Comparison of ENCODE assay signal across 15 cellular contexts in the genomic region with DNA sequence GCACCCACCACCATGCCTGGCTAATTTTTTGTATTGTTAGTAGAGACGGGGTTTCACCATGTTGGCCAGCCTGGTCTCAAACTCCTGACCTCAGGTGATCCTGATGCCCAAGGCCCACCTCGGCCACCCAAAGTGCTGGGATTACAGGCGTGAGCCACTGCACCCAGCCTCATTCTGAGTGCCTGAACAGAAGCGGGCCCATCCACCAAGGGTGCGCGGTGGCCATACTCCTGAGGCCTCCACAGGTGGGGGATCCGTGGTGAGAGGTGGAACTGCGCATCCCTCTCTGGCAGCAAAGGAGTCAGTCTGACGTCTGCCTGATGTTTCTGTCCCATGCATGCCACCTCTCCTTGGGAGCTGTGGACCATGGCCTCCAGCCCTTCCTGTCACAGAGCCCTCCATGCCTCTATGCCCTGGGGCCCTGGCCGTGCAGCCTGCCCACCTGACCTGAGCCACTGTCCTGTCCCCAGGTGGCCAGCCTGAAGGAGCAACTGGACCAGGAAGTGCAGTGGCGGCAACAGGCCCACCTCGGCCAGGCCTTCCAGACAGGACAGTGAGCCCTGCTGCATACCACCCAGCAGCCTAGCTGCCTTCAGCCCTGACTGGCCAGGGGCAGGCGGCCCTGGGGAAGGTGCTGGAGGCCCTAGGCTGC. TPM values are rescaled to one million over a fixed set of nuclear protein-coding genes. Genes with fewer than 3 reads are reported as not detected.
DNase-seq lines count a peak whose midpoint lies in the region; ATAC-seq and TF ChIP-seq lines count a peak whose summit lies in the region.
"Had no signal": no experiment of that assay in that cellular context is flagged by ENCODE, and none has a peak within 500 bp of the region (broad histone marks: within the 10 kb centered on the region; RNA-seq: fewer than 3 reads in every experiment).

No MANE protein-coding gene starts in this region.

- H3K27me3 ChIP-seq in heart left ventricle = no peaks in the 10 kb centered on the region
- H3K27me3 ChIP-seq: cardiac muscle cell had no signal

- H3K9me3 ChIP-seq in heart left ventricle = peaks cover 0 to 12% (median 0%) of the 10 kb centered on the region in 12 donors

- ATAC-seq in Right ventricle myocardium superior (ENCODE audit: poor library complexity) (no peak), left ventricle myocardium superior (no peak), heart left ventricle (no peak), sciatic nerve (no peak), GM18870 (IDR thresholded peaks at IDR 0.05; ENCODE audit: unreplicated experiment) (no peak)

- DNase-seq in Right ventricle myocardium superior (peak; percentile 38), left ventricle myocardium superior (no peak), heart left ventricle (peak in 2 of 5 donors; percentile 27 to 34), sciatic nerve (ENCODE audit: low spot score) (peak; percentile 56), SKM-1 (lab: John Stamatoyannopoulos, UW; ENCODE audit: unreplicated experiment) (no peak), NAMALWA (ENCODE audit: low spot score) (no peak)
- no peak for DNase-seq in stimulated activated CD4-positive, alpha-beta T cell treated with anti-CD3 and anti-CD28 coated beads, Interleukin-2, amount 100 ng/mL, for 24 hours
- DNase-seq: activated CD4-positive, alpha-beta memory T cell treated with anti-CD3 and anti-CD28 coated beads, Interleukin-2, amount 10 ng/mL, durations not matched to agents 7 days and 5 days; activated gamma-delta T cell; DMS 273 treated with DMSO at 0.1 percent for 48 hours; midbrain; NCI-H1105; OCI-M1 had no signal

- WGBS in heart left ventricle, 4 donors = 87 to 95% (median 94%) methylated on average over 13 of the region's 13 CpGs

- intact Hi-C loops in Right ventricle myocardium superior (cut with DNase I) (no loop called here), left ventricle myocardium superior (cut with micrococcal nuclease) (no loop called here), heart left ventricle (cut with DNase I) (loop anchor here in 5 of 10 donors (2.0 to 10.0 kb wide), 5 partner anchors 76 to 426 kb away; a partner anchor contains a TSS), sciatic nerve (cut with DNase I) (loop anchor here (10.0 kb wide), 1 partner anchor 76 kb away; no protein-coding TSS in a partner anchor)

- H3K4me3 ChIP-seq in heart left ventricle = no peak overlapping the region
- H3K4me3 ChIP-seq: cardiac muscle cell had no signal

- peak overlapping the region in 11 of 12 donors; percentile 27 to 74 (median 55) for H3K27ac ChIP-seq in heart left ventricle
- H3K27ac ChIP-seq: cardiac muscle cell had no signal

- no peak for TF ChIP-seq POLR2A in heart left ventricle (IDR thresholded peaks at IDR 0.05)

- peaks cover 0 to 48% (median 26%) of the 10 kb centered on the region in 12 donors for H3K4me1 ChIP-seq in heart left ventricle

- TF ChIP-seq CTCF in heart left ventricle (IDR thresholded peaks at IDR 0.05) = no peak

- no peaks in the 10 kb centered on the region for H3K36me3 ChIP-seq in heart left ventricle
- H3K36me3 ChIP-seq: cardiac muscle cell had no signal

RNA-seq across cellular contexts. Expression of a gene that starts 7.6 kb away (rescaled TPM):
- total RNA-seq in Right ventricle myocardium superior (8.0 TPM), left ventricle myocardium superior (7.4 TPM), heart left ventricle (10 to 100 TPM in 2 of 9 donors, 1 to 10 TPM in 7; 3.1 to 14.7 (median 5.6) TPM), sciatic nerve (148 TPM)
- polyA plus RNA-seq in heart left ventricle = 1 to 10 TPM; 4.2 to 4.3 TPM

Comparison
In these comparisons a context has a peak if more than half of its experiments do, and no peak if none do; other contexts are left out.
1. DNase-seq: peak in Right ventricle myocardium superior (single experiment) and sciatic nerve (single experiment); none in left ventricle myocardium superior (single experiment), SKM-1 (single experiment), NAMALWA (single experiment) and stimulated activated CD4-positive, alpha-beta T cell treated with anti-CD3 and anti-CD28 coated beads, Interleukin-2, amount 100 ng/mL, for 24 hours (0 of 2).